Comparison of ENCODE assay signal across 8 cellular contexts in genomic region chr11:58286249-58286648, GRCh38. TPM values are rescaled to one million over a fixed set of nuclear protein-coding genes. Genes with fewer than 3 reads are reported as not detected.
A peak's percentile ranks its signal among the peaks of the same experiment; 100 is the strongest.
DNase-seq lines count a peak whose midpoint lies in the region; ATAC-seq, FAIRE-seq and TF ChIP-seq lines count a peak whose summit lies in the region.

No MANE protein-coding gene starts in this region.

- ATAC-seq in Right ventricle myocardium superior (ENCODE audit: poor library complexity), result no peak

- no peak overlapping the region for H2AK5ac ChIP-seq in H1 (ENCODE audit: low read depth, low read length)

- no peak overlapping the region for H4K5ac ChIP-seq in H1 (ENCODE audit: insufficient read length, low read depth, low read length)

- H4K20me1 ChIP-seq in H1 (replicated peaks in 1 of 2; ENCODE audit: control insufficient read depth in 1 of 2, insufficient read depth in 2 of 2, low read length in 2 of 2), result no peaks in the 10 kb centered on the region

- 25% methylated on average over 1 of the region's 1 CpG; no CpG with 5 or more reads in 1 of the 2 experiments for WGBS in H1 (ENCODE audit: extremely low coverage in 1 of 2, insufficient coverage in 1 of 2, insufficient read length in 1 of 2, insufficient replicate concordance in 2 of 2, low coverage in 1 of 2, low lambda C conversion rate in 2 of 2, missing lambda C conversion rate in 1 of 2), 2 experiments
- 8 to 26% (median 11%) methylated on average over 1 of the region's 1 CpG for whole genome bisulfite sequencing in spleen, 5 donors

- no peak overlapping the region for H4K91ac ChIP-seq in H1 (replicated peaks; ENCODE audit: insufficient read length, low read length)

- no peaks in the 10 kb centered on the region for H3K79me1 ChIP-seq in H1 (ENCODE audit: low read depth, low read length)

- H2BK15ac ChIP-seq in H1 (ENCODE audit: low read length), result no peak overlapping the region

- no peak overlapping the region for H3K9ac ChIP-seq in H1 (replicated peaks in 1 of 4; ENCODE audit: extremely low read depth in 1 of 4, low read depth in 3 of 4, low read length in 3 of 4)

- H3K14ac ChIP-seq in H1 (ENCODE audit: insufficient read length), result no peak overlapping the region

- TF ChIP-seq POLR2A in H1 (IDR thresholded peaks at IDR 0.05; ENCODE audit: control extremely low read depth in 1 of 2, low read depth in 2 of 2, low read length in 2 of 2), result no peak
- no peak for TF ChIP-seq POLR2A in spleen (IDR thresholded peaks at IDR 0.05)

- H3K79me2 ChIP-seq in H1 (ENCODE audit: control insufficient read depth in 1 of 2, insufficient read depth in 2 of 2, low read length in 2 of 2), result no peaks in the 10 kb centered on the region

- POLR2A ChIA-PET in H1 (lab: Charles Lee; ENCODE audit: partially characterized antibody), result interaction anchor here (1.0 kb wide), 1 partner anchor 462 kb away, joined by 3 read pairs; no protein-coding TSS in a partner anchor

- no peak overlapping the region for H2AFZ ChIP-seq in H1 (ENCODE audit: low read length)

- TF ChIP-seq EP300 in H1 (IDR thresholded peaks at IDR 0.05; ENCODE audit: borderline replicate concordance in 1 of 2, low read depth in 2 of 2, low read length in 2 of 2), result no peak

- H3K9me3 ChIP-seq in cardiac muscle cell (ENCODE audit: low read depth) (no peaks in the 10 kb centered on the region), H1 (ENCODE audit: insufficient read depth in 2 of 2, low read depth in 1 of 2, low read length in 1 of 2) (peaks cover 3 to 20% of the 10 kb centered on the region in 2 experiments; a peak in 3 of 4 replicates), spleen (peaks cover 0 to 3% (median 0%) of the 10 kb centered on the region in 8 donors)

- H3K27me3 ChIP-seq in cardiac muscle cell (no peaks in the 10 kb centered on the region), H1 (replicated peaks in 1 of 4; ENCODE audit: control insufficient read depth in 3 of 4, extremely low read depth in 1 of 4, insufficient read depth in 3 of 4, low read length in 3 of 4) (no peaks in the 10 kb centered on the region), spleen (replicated peaks in 1 of 7) (peaks cover 0 to 12% (median 0%) of the 10 kb centered on the region in 7 donors)

- H3K23me2 ChIP-seq in H1 (ENCODE audit: low read depth, low read length), result no peaks in the 10 kb centered on the region

- intact Hi-C loops in Right ventricle myocardium superior (cut with DNase I) (no loop called here), spleen (cut with DNase I; ENCODE audit: low total_unique reads) (no loop called here)

- H3K56ac ChIP-seq in H1 (replicated peaks; ENCODE audit: insufficient read length, low read depth, low read length), result no peak overlapping the region

- DNase-seq in cardiac muscle cell (ENCODE audit: low read depth in 1 of 2, low spot score in 1 of 2) (peak; percentile 30 to 49), Right ventricle myocardium superior (no peak), HFF-Myc (ENCODE audit: extremely low read depth, low read depth) (no peak), NCI-H460 (ENCODE audit: extremely low read depth, low read depth) (peak; percentile 1), H1 (ENCODE audit: low read depth in 1 of 2, low spot score in 2 of 2) (no peak), non-pigmented ciliary epithelial cell (ENCODE audit: low read depth) (peak; percentile 28), spleen (no peak)
- DNase-seq in activated naive CD4-positive, alpha-beta T cell treated with anti-CD3 and anti-CD28 coated beads, Interleukin-2, amount 50 U/mL, for 16 hours, result no peak

- H3K18ac ChIP-seq in H1 (ENCODE audit: extremely low read depth, low read length), result no peak overlapping the region

- H3K27ac ChIP-seq in cardiac muscle cell (no peak overlapping the region), H1 (ENCODE audit: low read depth, low read length) (no peak overlapping the region), spleen (no peak overlapping the region)

- peak; percentile 45 for FAIRE-seq in H1 (lab: Jason Lieb, UNC)

- no peak overlapping the region for H3K4me2 ChIP-seq in H1 (ENCODE audit: insufficient read depth in 1 of 2, low read depth in 2 of 2, low read length in 2 of 2)

- no peak overlapping the region for H3K23ac ChIP-seq in H1 (ENCODE audit: insufficient read length)

- H3K4me1 ChIP-seq in cardiac muscle cell (ENCODE audit: low read depth), result no peaks in the 10 kb centered on the region
- no peaks in the 10 kb centered on the region for H3K4me1 ChIP-seq in H1 (replicated peaks in 1 of 4; ENCODE audit: control insufficient read depth in 3 of 4, insufficient read depth in 4 of 4, low read length in 3 of 4)
- no peaks in the 10 kb centered on the region for H3K4me1 ChIP-seq in spleen

- no peak overlapping the region for H4K8ac ChIP-seq in H1 (ENCODE audit: extremely low read depth, insufficient read depth, low read length)

- no peak overlapping the region for H2BK5ac ChIP-seq in H1 (ENCODE audit: low read depth, low read length)

- peak; percentile 73 to 84 for TF ChIP-seq RAD21 in H1 (IDR thresholded peaks at IDR 0.05 in 1 of 2, conservative IDR thresholded peaks at IDR 0.05 in 1 of 2; ENCODE audit: low read depth in 2 of 2, low read length in 2 of 2)

- no peak overlapping the region for H2BK20ac ChIP-seq in H1 (ENCODE audit: low read length)

- TF ChIP-seq CTCF in cardiac muscle cell (IDR thresholded peaks at IDR 0.05; ENCODE audit: low read depth, low read length), result peak; percentile 45
- TF ChIP-seq CTCF in HFF-Myc (IDR thresholded peaks at IDR 0.05; ENCODE audit: low read depth, low read length, missing control alignments), result peak; percentile 22
- peak in 2 of 3 experiments; percentile 61 to 76; a peak in 3 of 4 replicates for TF ChIP-seq CTCF in H1 (IDR thresholded peaks at IDR 0.05; ENCODE audit: control extremely low read depth in 1 of 3, insufficient read depth in 1 of 3, low read depth in 1 of 3, low read length in 3 of 3)
- peak in 3 of 11 experiments; percentile 27 to 38 (median 35) for TF ChIP-seq CTCF in spleen (IDR thresholded peaks at IDR 0.05 in 8 of 11, conservative IDR thresholded peaks at IDR 0.05 in 3 of 11)

- H3K36me3 ChIP-seq in cardiac muscle cell (no peaks in the 10 kb centered on the region), H1 (ENCODE audit: control insufficient read depth in 2 of 4, insufficient read depth in 4 of 4, low read length in 3 of 4) (no peaks in the 10 kb centered on the region), spleen (no peaks in the 10 kb centered on the region)

- H3K4ac ChIP-seq in H1 (replicated peaks; ENCODE audit: insufficient read length, low read depth, low read length), result no peak overlapping the region

- no peak overlapping the region for H2BK120ac ChIP-seq in H1 (replicated peaks; ENCODE audit: low read depth, low read length)

- no peak overlapping the region for H2BK12ac ChIP-seq in H1 (ENCODE audit: low read depth, low read length)

- no peak overlapping the region for H3K4me3 ChIP-seq in cardiac muscle cell
- H3K4me3 ChIP-seq in HFF-Myc (replicated peaks; ENCODE audit: low read depth, low read length), result no peak overlapping the region
- no peak overlapping the region for H3K4me3 ChIP-seq in H1 (ENCODE audit: extremely low read depth in 1 of 4, insufficient read depth in 2 of 4, low read depth in 3 of 4, low read length in 4 of 4)
- no peak overlapping the region for H3K4me3 ChIP-seq in spleen

- CTCF ChIA-PET in H1 (lab: Charles Lee; ENCODE audit: partially characterized antibody), result interaction anchor here (0.6 to 2.2 kb wide), 18 partner anchors 10 to 460 kb away, joined by 3 to 8 read pairs (median 4); partner anchors contain the start of gene OR10W1

TF ChIP-seq in H1, 55 proteins besides CTCF, POLR2A, EP300 and RAD21:
- no peak for TF ChIP-seq CREB1 (IDR thresholded peaks at IDR 0.05)
- no peak for TF ChIP-seq SIRT6 (IDR thresholded peaks at IDR 0.05; ENCODE audit: low read length)
- no peak for TF ChIP-seq BACH1 (IDR thresholded peaks at IDR 0.05; ENCODE audit: low read length)

RNA-seq across cellular contexts. Expression of gene OR10W1, which starts 18.2 kb away (rescaled TPM):
- total RNA-seq in cardiac muscle cell (not detected in 2 replicates), Right ventricle myocardium superior (not detected), spleen (not detected)
- polyA plus RNA-seq in cardiac muscle cell (not detected in 2 replicates), H1 (2011; rRNA removed) (not detected in 2 replicates), spleen (not detected)
- total RNA-seq in NCI-H460 (2014; rRNA removed; shearing (Covaris generic)), result not detected in 2 replicates
- polyA plus RNA-seq in NCI-H460 (2014; cell fraction: nucleus; rRNA removed), result not detected in 2 replicates
- total RNA-seq in H1 (2021; fragmentation: NEBNext Ultra II Directional; extraction: Animal tissue kit (Norgen Biotek cat#: 25700)), result not detected in 2 replicates
- polyA plus RNA-seq in H1 (2011; cell fraction: cytosol; rRNA removed), result not detected
- polyA plus RNA-seq in H1 (2011; cell fraction: nucleus; rRNA removed), result not detected
- not detected in 4 replicates for polyA plus RNA-seq in H1 (2012, experiment 1 of 2)
- polyA plus RNA-seq in H1 (2012, experiment 2 of 2), result not detected
- not detected for polyA plus RNA-seq in H1 (2013, experiment 1 of 2)
- polyA plus RNA-seq in H1 (2013, experiment 2 of 2), result not detected
- polyA minus RNA-seq in H1 (2011; rRNA and poly(A)+ RNA removed), result not detected in 2 replicates
- not detected for polyA minus RNA-seq in H1 (2011; cell fraction: cytosol; rRNA and poly(A)+ RNA removed)
- not detected for polyA minus RNA-seq in H1 (2011; cell fraction: nucleus; rRNA and poly(A)+ RNA removed)

RNA-seq across cellular contexts. Expression of gene OR10Q1, which starts 57.5 kb away (rescaled TPM):
- not detected in 2 replicates for total RNA-seq in cardiac muscle cell
- polyA plus RNA-seq in cardiac muscle cell, result not detected in 2 replicates
- not detected for total RNA-seq in Right ventricle myocardium superior
- total RNA-seq in NCI-H460 (2014; rRNA removed; shearing (Covaris generic)), result not detected in 2 replicates
- not detected in 2 replicates for polyA plus RNA-seq in NCI-H460 (2014; cell fraction: nucleus; rRNA removed)
- not detected in 2 replicates for total RNA-seq in H1 (2021; fragmentation: NEBNext Ultra II Directional; extraction: Animal tissue kit (Norgen Biotek cat#: 25700))
- not detected in 2 replicates for polyA plus RNA-seq in H1 (2011; rRNA removed)
- polyA plus RNA-seq in H1 (2011; cell fraction: cytosol; rRNA removed), result not detected
- polyA plus RNA-seq in H1 (2011; cell fraction: nucleus; rRNA removed), result not detected
- polyA plus RNA-seq in H1 (2012, experiment 1 of 2), result not detected in 4 replicates
- not detected for polyA plus RNA-seq in H1 (2012, experiment 2 of 2)
- polyA plus RNA-seq in H1 (2013, experiment 1 of 2), result not detected
- not detected for polyA plus RNA-seq in H1 (2013, experiment 2 of 2)
- polyA minus RNA-seq in H1 (2011; rRNA and poly(A)+ RNA removed), result not detected in 2 replicates
- not detected for polyA minus RNA-seq in H1 (2011; cell fraction: cytosol; rRNA and poly(A)+ RNA removed)
- not detected for polyA minus RNA-seq in H1 (2011; cell fraction: nucleus; rRNA and poly(A)+ RNA removed)
- not detected for total RNA-seq in spleen
- not detected for polyA plus RNA-seq in spleen

Comparison
In these comparisons a context has a peak if more than half of its experiments do, and no peak if none do; other contexts are left out.
1. DNase-seq: peak in cardiac muscle cell (2 of 2), NCI-H460 (single experiment) and non-pigmented ciliary epithelial cell (single experiment); none in Right ventricle myocardium superior (single experiment), HFF-Myc (single experiment), H1 (0 of 2), spleen (single experiment) and activated naive CD4-positive, alpha-beta T cell treated with anti-CD3 and anti-CD28 coated beads, Interleukin-2, amount 50 U/mL, for 16 hours (single experiment).